In the genomic region with DNA sequence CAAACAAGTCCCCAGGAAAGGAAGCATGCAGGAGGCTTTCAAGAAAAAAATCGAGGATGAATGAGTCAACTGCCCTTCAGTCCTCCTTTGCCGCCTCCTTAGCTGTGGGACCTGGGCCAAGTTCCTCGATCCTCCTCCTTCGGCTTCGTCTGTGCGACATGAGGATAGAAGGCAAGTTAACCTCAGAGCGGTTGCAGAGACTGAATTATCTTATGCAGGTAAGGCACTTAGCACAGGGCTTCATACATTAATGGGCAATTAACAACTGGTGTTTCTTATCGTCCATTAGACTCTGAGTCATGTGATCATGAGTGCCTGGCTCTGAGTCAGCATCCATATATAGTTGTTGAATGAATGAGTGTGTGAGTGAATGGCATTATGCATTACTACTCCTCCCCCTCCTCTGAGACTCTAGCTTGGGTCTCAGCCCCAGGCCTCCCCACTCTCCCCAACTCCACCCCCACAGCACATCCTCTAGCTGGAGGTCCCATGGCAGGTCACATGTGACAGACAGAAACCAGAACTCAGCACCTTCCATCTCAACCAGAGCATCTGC, we compare ENCODE assay signal across 12 cellular contexts. TPM values are rescaled to one million over a fixed set of nuclear protein-coding genes. Genes with fewer than 3 reads are reported as not detected.
DNase-seq lines count a peak whose midpoint lies in the region; TF ChIP-seq lines count a peak whose summit lies in the region.
"Had no signal": no experiment of that assay in that cellular context is flagged by ENCODE, and none has a peak within 500 bp of the region (broad histone marks: within the 10 kb centered on the region; RNA-seq: fewer than 3 reads in every experiment).

No MANE protein-coding gene starts in this region.

- H3K4me1 Mint-ChIP-seq in CD14-positive monocyte: peaks cover 4% of the 10 kb centered on the region
- peaks cover 9% of the 10 kb centered on the region for H3K4me1 Mint-ChIP-seq in osteocyte (ENCODE audit: unreplicated experiment)

- H3K36me3 ChIP-seq in ascending aorta: no peaks in the 10 kb centered on the region

- DNase-seq in AG09309 (ENCODE audit: low read depth) (no peak), HS-27A (ENCODE audit: low read depth) (peak; percentile 95), SHP77 treated with DMSO at 0.1 percent for 48 hours (lab: John Stamatoyannopoulos, UW) (peak; percentile 32), glomerular endothelial cell (ENCODE audit: extremely low read depth, low read depth, low spot score) (peak; percentile 39), NCI-H128 (lab: John Stamatoyannopoulos, UW; ENCODE audit: unreplicated experiment) (no peak), CD14-positive monocyte (ENCODE audit: low spot score) (no peak), ascending aorta (ENCODE audit: low spot score in 2 of 2) (no peak), osteocyte (ENCODE audit: extremely low spot score, unreplicated experiment) (no peak)
- DNase-seq: activated T-cell treated with anti-CD3 and anti-CD28 coated beads, Interleukin-2, amount 50 U/mL, for 48 hours; NCI-H524 treated with DMSO at 0.1 percent for 48 hours had no signal

- H3K27ac Mint-ChIP-seq in CD14-positive monocyte (no peak overlapping the region), osteocyte (ENCODE audit: unreplicated experiment) (no peak overlapping the region)

- intact Hi-C loops in CD14-positive monocyte (cut with micrococcal nuclease) (loop anchor here in 1 of 2 donors (5.0 kb wide), 1 partner anchor 77 kb away; no protein-coding TSS in a partner anchor), ascending aorta (cut with DNase I) (loop anchor here (5.0 to 10.0 kb wide), 2 partner anchors 68 to 375 kb away; a partner anchor contains a TSS)

- H3K27me3 Mint-ChIP-seq in CD14-positive monocyte (ENCODE audit: low read depth in 3 of 3): peaks cover 78 to 89% (median 88%) of the 10 kb centered on the region in 3 donors
- peaks cover 18% of the 10 kb centered on the region for H3K27me3 Mint-ChIP-seq in osteocyte (ENCODE audit: unreplicated experiment)

- no peaks in the 10 kb centered on the region for H3K9me3 ChIP-seq in ascending aorta

- TF ChIP-seq CTCF in AG09309 (IDR thresholded peaks at IDR 0.05; ENCODE audit: control insufficient read depth, insufficient read depth, low read depth, low read length, missing control alignments) (no peak), CD14-positive monocyte (IDR thresholded peaks at IDR 0.05) (no peak), ascending aorta (IDR thresholded peaks at IDR 0.05) (no peak), osteocyte (IDR thresholded peaks at IDR 0.05) (no peak)

- no peak overlapping the region for H3K27ac ChIP-seq in ascending aorta
- H3K27ac ChIP-seq: parathyroid adenoma had no signal

- H3K36me3 Mint-ChIP-seq in CD14-positive monocyte (peaks cover 2 to 3% of the 10 kb centered on the region in 2 donors), osteocyte (ENCODE audit: unreplicated experiment) (no peaks in the 10 kb centered on the region)

- H3K4me1 ChIP-seq in ascending aorta: no peaks in the 10 kb centered on the region

- H3K27me3 ChIP-seq in ascending aorta: peaks cover 29% of the 10 kb centered on the region

- H3K9me3 Mint-ChIP-seq in CD14-positive monocyte (peaks cover 8 to 30% (median 22%) of the 10 kb centered on the region in 7 donors), osteocyte (ENCODE audit: unreplicated experiment) (peaks cover 4% of the 10 kb centered on the region)

- peak overlapping the region in 1 of 2 donors; percentile 81 for H3K4me3 Mint-ChIP-seq in CD14-positive monocyte
- no peak overlapping the region for H3K4me3 Mint-ChIP-seq in osteocyte (ENCODE audit: unreplicated experiment)

- H3K4me3 ChIP-seq in AG09309 (ENCODE audit: control insufficient read depth, low read depth, low read length) (peak overlapping the region; percentile 8), ascending aorta (no peak overlapping the region)

RNA-seq across cellular contexts. Expression of a gene that starts 1.6 kb away (rescaled TPM):
- not detected in 2 replicates for total RNA-seq in glomerular endothelial cell
- polyA plus RNA-seq in CD14-positive monocyte: not detected
- total RNA-seq in ascending aorta: not detected
- total RNA-seq in osteocyte: not detected in 2 replicates
- total RNA-seq: subcutaneous adipose tissue had no signal

RNA-seq across cellular contexts. Expression of a gene that starts 6.7 kb away (rescaled TPM):
- not detected in 2 replicates for total RNA-seq in glomerular endothelial cell
- not detected for polyA plus RNA-seq in CD14-positive monocyte
- total RNA-seq in ascending aorta: not detected
- total RNA-seq in osteocyte: 0.51 and 0.57 TPM in 2 replicates

RNA-seq across cellular contexts. Expression of a gene that starts 28.6 kb away (rescaled TPM):
- 12.0 and 21.7 TPM in 2 replicates for total RNA-seq in glomerular endothelial cell
- under 1 TPM in 1 of 2 donors, not detected in 1; 0.05 TPM for polyA plus RNA-seq in CD14-positive monocyte
- total RNA-seq in ascending aorta: 19.4 TPM
- total RNA-seq in osteocyte: 23.6 and 24.2 TPM in 2 replicates

Comparison
In these comparisons a context has a peak if more than half of its experiments do, and no peak if none do; other contexts are left out.
1. DNase-seq: peak in HS-27A (single experiment), SHP77 treated with DMSO at 0.1 percent for 48 hours (single experiment) and glomerular endothelial cell (single experiment); none in AG09309 (single experiment), NCI-H128 (single experiment), CD14-positive monocyte (single experiment), ascending aorta (0 of 2) and osteocyte (single experiment).